Comparison of ENCODE assay signal across 11 cellular contexts in the genomic region with DNA sequence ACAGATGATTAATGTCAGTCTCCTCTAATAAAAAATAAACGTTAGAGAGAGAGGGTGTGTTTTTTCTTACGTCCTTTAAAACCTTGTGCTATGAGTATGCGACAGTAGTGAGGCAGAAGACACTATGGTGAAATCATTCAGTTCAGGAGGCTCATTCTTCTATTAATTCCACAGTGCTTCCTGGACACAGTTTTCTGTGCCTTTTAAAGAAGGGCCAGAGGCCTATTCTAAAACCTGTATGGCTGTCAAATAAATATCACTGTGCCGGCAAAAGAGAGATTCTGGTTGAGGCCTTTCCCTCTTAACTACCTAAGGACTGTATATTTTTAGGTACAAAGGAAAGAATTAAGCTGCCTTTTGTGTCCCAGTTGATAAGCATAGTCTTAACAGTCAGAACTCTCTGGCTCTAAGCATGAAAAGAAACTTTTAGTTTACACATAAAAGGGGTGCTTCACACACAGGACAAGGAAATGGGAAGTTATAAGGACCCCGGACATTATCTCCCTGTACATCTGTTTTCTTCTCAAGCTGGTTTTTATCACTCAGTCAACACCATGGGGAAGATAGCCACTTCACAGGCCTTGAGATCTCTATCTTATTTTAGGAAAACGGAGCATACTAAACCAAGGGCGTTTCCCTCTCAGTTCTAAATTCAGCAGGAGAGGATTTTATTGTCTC.
A peak's percentile ranks its signal among the peaks of the same experiment; 100 is the strongest.
DNase-seq lines count a peak whose midpoint lies in the region; ATAC-seq and TF ChIP-seq lines count a peak whose summit lies in the region.
"Had no signal": no experiment of that assay in that cellular context is flagged by ENCODE, and none has a peak within 500 bp of the region (broad histone marks: within the 10 kb centered on the region; RNA-seq: fewer than 3 reads in every experiment).

No MANE protein-coding gene starts in this region.

- peak overlapping the region; percentile 4; the same call in 1 of the 2 replicates for H3K4me3 ChIP-seq in Jurkat, Clone E6-1 (ENCODE audit: low read length)
- H3K4me3 ChIP-seq in esophagus muscularis mucosa (no peak overlapping the region), testis (no peak overlapping the region)

- TF ChIP-seq CTCF in glutamatergic neuron (IDR thresholded peaks at IDR 0.05; ENCODE audit: partially characterized antibody, unreplicated experiment) (no peak), esophagus muscularis mucosa (IDR thresholded peaks at IDR 0.05) (no peak), testis (IDR thresholded peaks at IDR 0.05) (no peak)

- H3K27ac Mint-ChIP-seq in glutamatergic neuron (ENCODE audit: unreplicated experiment): peak overlapping the region; percentile 63

- peak; percentile 2 for ATAC-seq in GM18867 (IDR thresholded peaks at IDR 0.05; ENCODE audit: unreplicated experiment)
- peak; percentile 7 for ATAC-seq in GM21737 (IDR thresholded peaks at IDR 0.05; ENCODE audit: unreplicated experiment)
- ATAC-seq in SK-N-SH treated with all-trans-retinoic acid at 6 μM for 48 hours: no peak

- intact Hi-C loops in esophagus muscularis mucosa (cut with DNase I) (no loop called here), testis (cut with DNase I; ENCODE audit: low total_unique reads) (no loop called here)

- H3K27me3 ChIP-seq in esophagus muscularis mucosa (no peaks in the 10 kb centered on the region), testis (no peaks in the 10 kb centered on the region)

- H3K4me3 Mint-ChIP-seq in glutamatergic neuron (ENCODE audit: unreplicated experiment): peak overlapping the region; percentile 43

- H3K27me3 Mint-ChIP-seq in glutamatergic neuron (ENCODE audit: unreplicated experiment): no peaks in the 10 kb centered on the region

- 37% methylated on average over 7 of the region's 7 CpGs for WGBS in esophagus muscularis mucosa
- 51 to 65% methylated on average over 7 of the region's 7 CpGs for WGBS in testis, 2 donors

- peaks cover 2% of the 10 kb centered on the region for H3K9me3 Mint-ChIP-seq in glutamatergic neuron (ENCODE audit: unreplicated experiment)

- TF ChIP-seq POLR2A in esophagus muscularis mucosa (IDR thresholded peaks at IDR 0.05; ENCODE audit: low read depth) (no peak), testis (IDR thresholded peaks at IDR 0.05) (no peak)

- no peaks in the 10 kb centered on the region for H3K9me3 ChIP-seq in esophagus muscularis mucosa
- H3K9me3 ChIP-seq in testis: no peaks in the 10 kb centered on the region
- H3K9me3 ChIP-seq: SK-N-SH had no signal

- no peak overlapping the region for H3K27ac ChIP-seq in esophagus muscularis mucosa (replicated peaks in 1 of 4)
- no peak overlapping the region for H3K27ac ChIP-seq in testis

- H3K4me1 ChIP-seq in esophagus muscularis mucosa: no peaks in the 10 kb centered on the region
- H3K4me1 ChIP-seq in testis: no peaks in the 10 kb centered on the region

- TF ChIP-seq EP300 in esophagus muscularis mucosa (IDR thresholded peaks at IDR 0.05): no peak

- H3K36me3 ChIP-seq in esophagus muscularis mucosa (no peaks in the 10 kb centered on the region), testis (ENCODE audit: low read depth, missing control alignments) (no peaks in the 10 kb centered on the region)

- H3K4me1 Mint-ChIP-seq in glutamatergic neuron (ENCODE audit: low read depth, unreplicated experiment): peaks cover 49% of the 10 kb centered on the region

- no peaks in the 10 kb centered on the region for H3K36me3 Mint-ChIP-seq in glutamatergic neuron (ENCODE audit: unreplicated experiment)

- peak; percentile 92 for DNase-seq in Jurkat, Clone E6-1 (ENCODE audit: low read depth, low spot score)
- DNase-seq in glutamatergic neuron (no peak), NCI-H2081 treated with DMSO at 0.1 percent for 48 hours (lab: John Stamatoyannopoulos, UW) (no peak), esophagus muscularis mucosa (ENCODE audit: extremely low spot score) (no peak), testis (no peak)
- DNase-seq: EL, right cardiac atrium, SK-N-SH had no signal

TF ChIP-seq in SK-N-SH treated with all-trans-retinoic acid at 6 μM for 48 hours, 23 proteins besides CTCF, POLR2A, EP300 and RAD21:
- TF ChIP-seq PPARA (CRISPR knock-in tag; IDR thresholded peaks at IDR 0.05; ENCODE audit: borderline replicate concordance) (no peak), RARB (CRISPR knock-in tag; IDR thresholded peaks at IDR 0.05) (no peak), CSDC2 (CRISPR knock-in tag; IDR thresholded peaks at IDR 0.05) (no peak), ARNTL (CRISPR knock-in tag; IDR thresholded peaks at IDR 0.05; ENCODE audit: borderline replicate concordance, low read depth) (no peak), ZNF565 (CRISPR knock-in tag; conservative IDR thresholded peaks at IDR 0.05; ENCODE audit: low read depth) (no peak), ZC3H10 (CRISPR knock-in tag; IDR thresholded peaks at IDR 0.05) (no peak), BACH2 (CRISPR knock-in tag; IDR thresholded peaks at IDR 0.05; ENCODE audit: borderline replicate concordance) (no peak), ZFP3 (CRISPR knock-in tag; IDR thresholded peaks at IDR 0.05) (no peak), ZNF70 (CRISPR knock-in tag; IDR thresholded peaks at IDR 0.05) (no peak), OSR1 (CRISPR knock-in tag; IDR thresholded peaks at IDR 0.05) (no peak), TCF4 (CRISPR knock-in tag; IDR thresholded peaks at IDR 0.05; ENCODE audit: borderline replicate concordance) (no peak), ESRRG (CRISPR knock-in tag; IDR thresholded peaks at IDR 0.05) (no peak)
- TF ChIP-seq, protein P1, sequence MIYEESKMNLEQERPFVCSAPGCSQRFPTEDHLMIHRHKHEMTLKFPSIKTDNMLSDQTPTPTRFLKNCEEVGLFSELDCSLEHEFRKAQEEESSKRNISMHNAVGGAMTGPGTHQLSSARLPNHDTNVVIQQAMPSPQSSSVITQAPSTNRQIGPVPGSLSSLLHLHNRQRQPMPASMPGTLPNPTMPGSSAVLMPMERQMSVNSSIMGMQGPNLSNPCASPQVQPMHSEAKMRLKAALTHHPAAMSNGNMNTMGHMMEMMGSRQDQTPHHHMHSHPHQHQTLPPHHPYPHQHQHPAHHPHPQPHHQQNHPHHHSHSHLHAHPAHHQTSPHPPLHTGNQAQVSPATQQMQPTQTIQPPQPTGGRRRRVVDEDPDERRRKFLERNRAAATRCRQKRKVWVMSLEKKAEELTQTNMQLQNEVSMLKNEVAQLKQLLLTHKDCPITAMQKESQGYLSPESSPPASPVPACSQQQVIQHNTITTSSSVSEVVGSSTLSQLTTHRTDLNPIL (CRISPR knock-in tag; IDR thresholded peaks at IDR 0.05; ENCODE audit: low read depth): no peak
- TF ChIP-seq, protein P2, sequence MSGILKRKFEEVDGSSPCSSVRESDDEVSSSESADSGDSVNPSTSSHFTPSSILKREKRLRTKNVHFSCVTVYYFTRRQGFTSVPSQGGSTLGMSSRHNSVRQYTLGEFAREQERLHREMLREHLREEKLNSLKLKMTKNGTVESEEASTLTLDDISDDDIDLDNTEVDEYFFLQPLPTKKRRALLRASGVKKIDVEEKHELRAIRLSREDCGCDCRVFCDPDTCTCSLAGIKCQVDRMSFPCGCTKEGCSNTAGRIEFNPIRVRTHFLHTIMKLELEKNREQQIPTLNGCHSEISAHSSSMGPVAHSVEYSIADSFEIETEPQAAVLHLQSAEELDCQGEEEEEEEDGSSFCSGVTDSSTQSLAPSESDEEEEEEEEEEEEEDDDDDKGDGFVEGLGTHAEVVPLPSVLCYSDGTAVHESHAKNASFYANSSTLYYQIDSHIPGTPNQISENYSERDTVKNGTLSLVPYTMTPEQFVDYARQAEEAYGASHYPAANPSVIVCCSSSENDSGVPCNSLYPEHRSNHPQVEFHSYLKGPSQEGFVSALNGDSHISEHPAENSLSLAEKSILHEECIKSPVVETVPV (CRISPR knock-in tag; IDR thresholded peaks at IDR 0.05): no peak
- TF ChIP-seq, protein P3, sequence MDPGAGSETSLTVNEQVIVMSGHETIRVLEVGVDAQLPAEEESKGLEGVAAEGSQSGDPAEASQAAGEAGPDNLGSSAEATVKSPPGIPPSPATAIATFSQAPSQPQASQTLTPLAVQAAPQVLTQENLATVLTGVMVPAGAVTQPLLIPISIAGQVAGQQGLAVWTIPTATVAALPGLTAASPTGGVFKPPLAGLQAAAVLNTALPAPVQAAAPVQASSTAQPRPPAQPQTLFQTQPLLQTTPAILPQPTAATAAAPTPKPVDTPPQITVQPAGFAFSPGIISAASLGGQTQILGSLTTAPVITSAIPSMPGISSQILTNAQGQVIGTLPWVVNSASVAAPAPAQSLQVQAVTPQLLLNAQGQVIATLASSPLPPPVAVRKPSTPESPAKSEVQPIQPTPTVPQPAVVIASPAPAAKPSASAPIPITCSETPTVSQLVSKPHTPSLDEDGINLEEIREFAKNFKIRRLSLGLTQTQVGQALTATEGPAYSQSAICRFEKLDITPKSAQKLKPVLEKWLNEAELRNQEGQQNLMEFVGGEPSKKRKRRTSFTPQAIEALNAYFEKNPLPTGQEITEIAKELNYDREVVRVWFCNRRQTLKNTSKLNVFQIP (CRISPR knock-in tag; IDR thresholded peaks at IDR 0.05; ENCODE audit: borderline replicate concordance, low read depth): no peak
